In the genomic region with DNA sequence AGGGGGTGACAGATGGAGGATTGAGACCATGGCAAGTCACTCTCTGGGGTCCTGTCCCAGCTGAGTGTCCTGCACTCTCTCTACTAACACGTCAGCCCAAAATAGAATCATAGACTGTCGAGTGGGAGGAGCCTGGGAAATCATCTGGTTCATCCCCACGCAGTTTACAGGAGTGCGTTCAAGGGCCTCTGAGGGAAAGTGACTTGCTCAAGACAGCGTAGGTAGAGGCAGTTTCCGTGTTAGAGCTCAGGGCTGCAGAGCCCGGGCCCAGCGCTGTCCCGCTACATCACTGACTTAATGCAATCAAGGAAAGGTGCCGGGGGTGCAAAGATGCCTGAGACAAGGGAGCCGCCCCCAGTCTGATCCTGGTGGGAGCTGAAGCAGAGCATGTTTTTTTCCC, we compare ENCODE assay signal across 31 cellular contexts. TPM values are rescaled to one million over a fixed set of nuclear protein-coding genes. Genes with fewer than 3 reads are reported as not detected.
"Had no signal": no experiment of that assay in that cellular context is flagged by ENCODE, and none has a peak within 500 bp of the region (broad histone marks: within the 10 kb centered on the region; RNA-seq: fewer than 3 reads in every experiment).

No MANE protein-coding gene starts in this region.

- H3K27me3 Mint-ChIP-seq: activated B cell treated with CpG ODN at 0.5 μM for 24 hours; activated CD4-positive, alpha-beta memory T cell treated with anti-CD3 and anti-CD28 coated beads for 36 hours; activated CD4-positive, alpha-beta T cell treated with anti-CD3 and anti-CD28 coated beads, Interleukin-2, amount 10 ng/mL, durations not matched to agents 7 days and 5 days had no signal

- H3K4me1 ChIP-seq: Peyer's patch had no signal

- H3K9me3 Mint-ChIP-seq: activated CD4-positive, alpha-beta memory T cell treated with anti-CD3 and anti-CD28 coated beads for 36 hours; activated T-cell treated with anti-CD3 and anti-CD28 coated beads, Interleukin-2, amount 50 U/mL, for 4 hours; brain had no signal

- H3K36me3 ChIP-seq: Peyer's patch had no signal

- H3K27ac ChIP-seq: KMS-11, Peyer's patch, RWPE1 had no signal

- H3K9me3 ChIP-seq: Peyer's patch had no signal

- H3K27me3 ChIP-seq: Peyer's patch had no signal

- H3K4me3 Mint-ChIP-seq: activated B cell treated with CpG ODN at 0.5 μM for 24 hours; activated CD4-positive, alpha-beta memory T cell treated with anti-CD3 and anti-CD28 coated beads for 36 hours; activated CD4-positive, alpha-beta T cell treated with anti-CD3 and anti-CD28 coated beads, Interleukin-2, amount 10 ng/mL, durations not matched to agents 7 days and 5 days; activated naive CD4-positive, alpha-beta T cell treated with anti-CD3 and anti-CD28 coated beads for 36 hours; activated naive CD8-positive, alpha-beta T cell; activated T-cell treated with anti-CD3 and anti-CD28 coated beads, Interleukin-2, amount 50 U/mL, for 4 hours; activated T-helper 17 cell treated with anti-CD3 and anti-CD28 coated beads, Interleukin-2, amount 50 U/mL, for 72 hours; brain; T-cell had no signal

- DNase-seq: activated B cell treated with CpG ODN at 0.5 μM for 24 hours; activated CD4-positive, alpha-beta memory T cell treated with anti-CD3 and anti-CD28 coated beads for 36 hours; activated CD4-positive, alpha-beta T cell treated with anti-CD3 and anti-CD28 coated beads for 1 hour; activated CD4-positive, alpha-beta T cell treated with anti-CD3 and anti-CD28 coated beads, Interleukin-2, amount 10 ng/mL, durations not matched to agents 7 days and 5 days; activated CD8-positive, alpha-beta memory T cell treated with anti-CD3 and anti-CD28 coated beads for 24 hours; activated gamma-delta T cell; activated naive CD4-positive, alpha-beta T cell treated with anti-CD3 and anti-CD28 coated beads for 36 hours; activated T-cell treated with anti-CD3 and anti-CD28 coated beads, Interleukin-2, amount 50 U/mL, for 4 hours; amygdala; NCI-H1092 treated with DMSO at 0.1 percent for 48 hours; NCI-H1417 treated with DMSO at 0.1 percent for 48 hours; NCI-H1694; NCI-H2029; NCI-H2107; NCI-H345; NCI-H510A; NCI-H526 treated with DMSO at 0.1 percent for 48 hours; NCI-H82; OCI-M1; Peyer's patch; SIG-M5; T-cell; T-helper 2 cell; T1000 had no signal

- H3K36me3 Mint-ChIP-seq: activated CD4-positive, alpha-beta memory T cell treated with anti-CD3 and anti-CD28 coated beads for 36 hours; activated naive CD8-positive, alpha-beta T cell; brain; T-cell had no signal

- ATAC-seq: activated T-cell treated with anti-CD3 and anti-CD28 coated beads, Interleukin-2, amount 50 U/mL, for 4 hours; activated T-helper 17 cell treated with anti-CD3 and anti-CD28 coated beads, Interleukin-2, amount 50 U/mL, for 72 hours; T-cell had no signal

- H3K4me3 ChIP-seq: Peyer's patch had no signal

- H3K27ac Mint-ChIP-seq: activated B cell treated with CpG ODN at 0.5 μM for 24 hours; activated CD4-positive, alpha-beta memory T cell treated with anti-CD3 and anti-CD28 coated beads for 36 hours; activated CD4-positive, alpha-beta T cell treated with anti-CD3 and anti-CD28 coated beads, Interleukin-2, amount 10 ng/mL, durations not matched to agents 7 days and 5 days; activated naive CD4-positive, alpha-beta T cell treated with anti-CD3 and anti-CD28 coated beads for 36 hours; activated naive CD8-positive, alpha-beta T cell; activated T-helper 17 cell treated with anti-CD3 and anti-CD28 coated beads, Interleukin-2, amount 50 U/mL, for 72 hours; brain; T-cell had no signal

- H3K4me1 Mint-ChIP-seq: activated B cell treated with CpG ODN at 0.5 μM for 24 hours; activated CD4-positive, alpha-beta T cell treated with anti-CD3 and anti-CD28 coated beads, Interleukin-2, amount 10 ng/mL, durations not matched to agents 7 days and 5 days; activated T-helper 17 cell treated with anti-CD3 and anti-CD28 coated beads, Interleukin-2, amount 50 U/mL, for 72 hours; brain; T-cell had no signal

RNA-seq across cellular contexts. Expression of a gene that starts 10.3 kb away (rescaled TPM):
- total RNA-seq: activated B cell treated with CpG ODN at 0.5 μM for 24 hours; activated CD4-positive, alpha-beta memory T cell treated with anti-CD3 and anti-CD28 coated beads for 36 hours; activated CD4-positive, alpha-beta T cell treated with anti-CD3 and anti-CD28 coated beads, Interleukin-2, amount 10 ng/mL, durations not matched to agents 7 days and 5 days; activated naive CD4-positive, alpha-beta T cell treated with anti-CD3 and anti-CD28 coated beads for 36 hours; activated T-cell treated with anti-CD3 and anti-CD28 coated beads, Interleukin-2, amount 50 U/mL, for 4 hours; activated T-helper 17 cell treated with anti-CD3 and anti-CD28 coated beads, Interleukin-2, amount 50 U/mL, for 72 hours; astrocyte; MCF 10A; Peyer's patch; T-cell had no signal

RNA-seq across cellular contexts. Expression of a gene that starts 14.2 kb away (rescaled TPM):
- total RNA-seq: activated B cell treated with CpG ODN at 0.5 μM for 24 hours; activated CD4-positive, alpha-beta memory T cell treated with anti-CD3 and anti-CD28 coated beads for 36 hours; activated CD4-positive, alpha-beta T cell treated with anti-CD3 and anti-CD28 coated beads, Interleukin-2, amount 10 ng/mL, durations not matched to agents 7 days and 5 days; activated naive CD4-positive, alpha-beta T cell treated with anti-CD3 and anti-CD28 coated beads for 36 hours; activated T-cell treated with anti-CD3 and anti-CD28 coated beads, Interleukin-2, amount 50 U/mL, for 4 hours; activated T-helper 17 cell treated with anti-CD3 and anti-CD28 coated beads, Interleukin-2, amount 50 U/mL, for 72 hours; T-cell had no signal

RNA-seq across cellular contexts. Expression of a gene that starts 20.1 kb away (rescaled TPM):
- total RNA-seq: activated B cell treated with CpG ODN at 0.5 μM for 24 hours; activated CD4-positive, alpha-beta memory T cell treated with anti-CD3 and anti-CD28 coated beads for 36 hours; activated CD4-positive, alpha-beta T cell treated with anti-CD3 and anti-CD28 coated beads, Interleukin-2, amount 10 ng/mL, durations not matched to agents 7 days and 5 days; activated naive CD4-positive, alpha-beta T cell treated with anti-CD3 and anti-CD28 coated beads for 36 hours; activated T-cell treated with anti-CD3 and anti-CD28 coated beads, Interleukin-2, amount 50 U/mL, for 4 hours; activated T-helper 17 cell treated with anti-CD3 and anti-CD28 coated beads, Interleukin-2, amount 50 U/mL, for 72 hours; astrocyte; MCF 10A; Peyer's patch; T-cell had no signal
